10 cellular contexts compared by ENCODE assay signal in the genomic region with DNA sequence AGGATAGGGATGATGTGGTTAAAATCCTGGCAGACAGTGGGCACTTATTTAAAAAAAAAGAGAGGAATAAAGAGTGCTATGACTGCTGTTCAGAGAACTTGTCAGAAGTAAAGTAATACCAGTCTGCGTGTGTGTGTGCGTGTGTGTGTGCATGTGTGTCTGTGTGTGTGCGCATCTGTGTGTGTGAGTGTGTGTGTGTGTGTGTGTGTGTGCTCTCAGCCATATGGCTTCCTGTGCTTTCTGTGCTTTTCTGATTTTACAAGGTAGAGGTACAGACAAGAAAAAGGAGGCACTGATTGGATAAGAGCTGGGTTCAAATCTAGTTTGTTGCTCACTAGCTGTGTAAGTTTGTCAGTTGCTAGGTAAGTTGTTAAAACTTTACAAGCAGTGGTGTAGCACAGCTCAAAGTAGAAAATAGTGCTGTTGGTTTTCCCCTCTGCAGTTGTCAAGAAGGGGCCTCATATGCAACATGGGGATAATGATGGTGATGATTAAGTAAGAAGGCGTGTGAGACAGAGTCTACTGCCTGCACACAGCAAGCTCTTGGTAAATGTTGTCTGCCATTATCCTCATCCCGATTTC.
DNase-seq lines count a peak whose midpoint lies in the region; ATAC-seq and TF ChIP-seq lines count a peak whose summit lies in the region.
"Had no signal": no experiment of that assay in that cellular context is flagged by ENCODE, and none has a peak within 500 bp of the region (broad histone marks: within the 10 kb centered on the region; RNA-seq: fewer than 3 reads in every experiment).

No MANE protein-coding gene starts in this region.

- no peaks in the 10 kb centered on the region for H3K36me3 Mint-ChIP-seq in CD4-positive, CD25-positive, alpha-beta regulatory T cell
- no peaks in the 10 kb centered on the region for H3K36me3 Mint-ChIP-seq in HFFc6 (ENCODE audit: low read depth)

- H3K9me3 ChIP-seq in CD4-positive, CD25-positive, alpha-beta regulatory T cell (ENCODE audit: control insufficient read depth in 2 of 2, low read length in 2 of 2) = no peaks in the 10 kb centered on the region

- peak in 2 of 3 donors; percentile 24 to 54 for DNase-seq in CD4-positive, CD25-positive, alpha-beta regulatory T cell
- DNase-seq in HFFc6 (peak; percentile 64), kidney glomerular epithelial cell (lab: John Stamatoyannopoulos, UW) (peak; percentile 41), GF-D8 (lab: John Stamatoyannopoulos, UW) (no peak), cerebellum (ENCODE audit: low spot score) (no peak), nucleus accumbens (lab: John Stamatoyannopoulos, UW) (no peak), erythroblast (lab: John Stamatoyannopoulos, UW) (no peak)
- DNase-seq in activated naive CD4-positive, alpha-beta T cell treated with anti-CD3 and anti-CD28 coated beads, Interleukin-2, amount 50 U/mL, for 16 hours = peak; percentile 17
- DNase-seq: brain microvascular endothelial cell, NCI-H1105 had no signal

- no peaks in the 10 kb centered on the region for H3K36me3 ChIP-seq in CD4-positive, CD25-positive, alpha-beta regulatory T cell (ENCODE audit: control insufficient read depth, insufficient read depth, low read length)
- H3K36me3 ChIP-seq: brain microvascular endothelial cell had no signal

- no peaks in the 10 kb centered on the region for H3K27me3 Mint-ChIP-seq in CD4-positive, CD25-positive, alpha-beta regulatory T cell
- H3K27me3 Mint-ChIP-seq in HFFc6 (ENCODE audit: insufficient read depth) = no peaks in the 10 kb centered on the region

- peaks cover 17 to 48% (median 25%) of the 10 kb centered on the region in 4 donors for H3K4me1 Mint-ChIP-seq in CD4-positive, CD25-positive, alpha-beta regulatory T cell
- peaks cover 54% of the 10 kb centered on the region for H3K4me1 Mint-ChIP-seq in HFFc6 (ENCODE audit: low read depth)

- H3K4me3 ChIP-seq in CD4-positive, CD25-positive, alpha-beta regulatory T cell (ENCODE audit: low read depth, low read length) = no peak overlapping the region

- H3K27ac Mint-ChIP-seq in CD4-positive, CD25-positive, alpha-beta regulatory T cell = peak overlapping the region; percentile 11 to 78 (median 26)
- peak overlapping the region; percentile 54 for H3K27ac Mint-ChIP-seq in HFFc6

- peaks cover 29% of the 10 kb centered on the region for H3K4me1 ChIP-seq in CD4-positive, CD25-positive, alpha-beta regulatory T cell (ENCODE audit: control insufficient read depth, insufficient read depth, low read length, poor library complexity, severe bottlenecking)

- TF ChIP-seq CTCF in HFFc6 (IDR thresholded peaks at IDR 0.05) = no peak

- peak overlapping the region in 1 of 4 donors; percentile 20 for H3K4me3 Mint-ChIP-seq in CD4-positive, CD25-positive, alpha-beta regulatory T cell
- no peak overlapping the region for H3K4me3 Mint-ChIP-seq in HFFc6

- H3K27me3 ChIP-seq in CD4-positive, CD25-positive, alpha-beta regulatory T cell (ENCODE audit: control insufficient read depth, insufficient read depth, low read length) = no peaks in the 10 kb centered on the region
- H3K27me3 ChIP-seq: brain microvascular endothelial cell had no signal

- H3K9me3 Mint-ChIP-seq in CD4-positive, CD25-positive, alpha-beta regulatory T cell = peaks cover 0 to 2% (median 0%) of the 10 kb centered on the region in 7 donors
- H3K9me3 Mint-ChIP-seq in HFFc6 = no peaks in the 10 kb centered on the region

- TF ChIP-seq POLR2A in erythroblast (IDR thresholded peaks at IDR 0.05; ENCODE audit: low read length) = no peak

- no peak for ATAC-seq in CD4-positive, CD25-positive, alpha-beta regulatory T cell (ENCODE audit: low read depth in 2 of 2)

- H3K27ac ChIP-seq in CD4-positive, CD25-positive, alpha-beta regulatory T cell (ENCODE audit: insufficient read depth, low read length, poor library complexity, severe bottlenecking) = no peak overlapping the region
- H3K27ac ChIP-seq: brain microvascular endothelial cell had no signal

Comparison
In these comparisons a context has a peak if more than half of its experiments do, and no peak if none do; other contexts are left out.
1. DNase-seq: peak in CD4-positive, CD25-positive, alpha-beta regulatory T cell (2 of 3), HFFc6 (single experiment), activated naive CD4-positive, alpha-beta T cell treated with anti-CD3 and anti-CD28 coated beads, Interleukin-2, amount 50 U/mL, for 16 hours (single experiment) and kidney glomerular epithelial cell (single experiment); none in GF-D8 (single experiment), cerebellum (single experiment), nucleus accumbens (0 of 56) and erythroblast (0 of 2).